In genomic region chr3:127655641-127656040, GRCh38 we compare ENCODE assay signal across 17 cellular contexts. TPM values are rescaled to one million over a fixed set of nuclear protein-coding genes. Genes with fewer than 3 reads are reported as not detected.
A peak's percentile ranks its signal among the peaks of the same experiment; 100 is the strongest.
DNase-seq lines count a peak whose midpoint lies in the region; ATAC-seq and TF ChIP-seq lines count a peak whose summit lies in the region.
"Had no signal": no experiment of that assay in that cellular context is flagged by ENCODE, and none has a peak within 500 bp of the region (broad histone marks: within the 10 kb centered on the region; RNA-seq: fewer than 3 reads in every experiment).

No MANE protein-coding gene starts in this region.

- ATAC-seq in left lobe of liver (no peak), HG03039 (IDR thresholded peaks at IDR 0.05; ENCODE audit: unreplicated experiment) (no peak), left ventricle myocardium superior (no peak), GM21528 (IDR thresholded peaks at IDR 0.05; ENCODE audit: low FRiP score, unreplicated experiment) (no peak)
- ATAC-seq: T-helper 17 cell had no signal

- H3K36me3 ChIP-seq in HEK293 (ENCODE audit: control insufficient read depth in 2 of 2, insufficient read depth in 1 of 2, low read length in 2 of 2): peaks cover 0 to 10% of the 10 kb centered on the region in 2 experiments; a peak in 1 of 3 replicates

- no peak for TF ChIP-seq CTCF in HEK293 (tag by site-specific recombination; IDR thresholded peaks at IDR 0.05)
- TF ChIP-seq CTCF in astrocyte of the spinal cord (IDR thresholded peaks at IDR 0.05; ENCODE audit: low read depth, low read length): no peak

- no peaks in the 10 kb centered on the region for H3K4me1 ChIP-seq in HEK293 (ENCODE audit: control insufficient read depth, insufficient read depth, low read length)
- H3K4me1 ChIP-seq: BE2C had no signal

- no peaks in the 10 kb centered on the region for H3K9me3 ChIP-seq in HEK293 (ENCODE audit: control insufficient read depth, insufficient read depth, low read depth, low read length)
- H3K9me3 ChIP-seq: BE2C had no signal

- in situ Hi-C loops in astrocyte of the spinal cord (cut with HindIII; ENCODE audit: low sequenced_read_pairs): no loop called here

- H3K27ac ChIP-seq in HEK293 (ENCODE audit: extremely low read depth, low read depth, low read length): no peak overlapping the region

- intact Hi-C loops in left ventricle myocardium superior (cut with micrococcal nuclease): loop anchor here (10.0 kb wide), 1 partner anchor 179 kb away; no protein-coding TSS in a partner anchor

- POLR2A ChIA-PET in HEK293 (lab: Yijun Ruan, JAX): interaction anchor here (0.6 kb wide), 1 partner anchor 188 kb away, joined by 3 read pairs; no protein-coding TSS in a partner anchor

- DNase-seq in A172 (ENCODE audit: low spot score) (peak; percentile 59), astrocyte of the spinal cord (ENCODE audit: low read depth, low spot score) (peak; percentile 39), left lobe of liver (ENCODE audit: low spot score) (peak; percentile 21), globus pallidus (ENCODE audit: low spot score) (no peak), left ventricle myocardium superior (no peak)
- DNase-seq: amniotic stem cell; BE2C; erythroblast; GF-D8; kidney glomerular epithelial cell; NCI-H187 treated with DMSO at 0.1 percent for 48 hours; NK-92 treated with Interleukin-12 subunit alpha and Interleukin-12 subunit beta, amount 100 ng/mL, for 24 hours; stimulated activated naive CD4-positive, alpha-beta T cell; T-helper 17 cell had no signal

- H3K4me3 ChIP-seq in HEK293 (ENCODE audit: low read depth, low read length): no peak overlapping the region
- H3K4me3 ChIP-seq in astrocyte of the spinal cord (ENCODE audit: low read depth, low read length): no peak overlapping the region

- CTCF ChIA-PET in HEK293 (lab: Yijun Ruan, JAX): interaction anchor here (0.9 kb wide), 1 partner anchor 356 kb away, joined by 3 read pairs; no protein-coding TSS in a partner anchor

TF ChIP-seq in HEK293, 187 proteins besides CTCF, POLR2A, EP300 and RAD21:
- TF ChIP-seq PRDM1 (tag by site-specific recombination; IDR thresholded peaks at IDR 0.05): peak; percentile 16; the same call in 1 of the 2 replicates
- no peak for TF ChIP-seq ZNF544 (tag by site-specific recombination; IDR thresholded peaks at IDR 0.05)

RNA-seq across cellular contexts. Expression of gene ABTB1, which starts 17.1 kb away (rescaled TPM):
- 1.9 and 4.2 TPM in 2 replicates for total RNA-seq in A172 (2014; rRNA removed; shearing (Covaris generic))
- 16.3 TPM for total RNA-seq in left lobe of liver
- 34.2 TPM for total RNA-seq in left ventricle myocardium superior

RNA-seq across cellular contexts. Expression of gene PODXL2, which starts 26.7 kb away (rescaled TPM):
- total RNA-seq in A172 (2014; rRNA removed; shearing (Covaris generic)): 29.6 and 45.8 TPM in 2 replicates
- total RNA-seq in left lobe of liver (1.5 TPM), left ventricle myocardium superior (1.5 TPM)

RNA-seq across cellular contexts. Expression of gene MCM2, which starts 57.4 kb away (rescaled TPM):
- total RNA-seq in A172 (2014; rRNA removed; shearing (Covaris generic)): 197 and 201 TPM in 2 replicates
- total RNA-seq in left lobe of liver (1.4 TPM), left ventricle myocardium superior (8.7 TPM)

Comparison
In these comparisons a context has a peak if more than half of its experiments do, and no peak if none do; other contexts are left out.
1. DNase-seq: peak in A172 (single experiment), astrocyte of the spinal cord (single experiment) and left lobe of liver (single experiment); none in globus pallidus (single experiment) and left ventricle myocardium superior (single experiment).
2. RNA of gene PODXL2, which starts 26.7 kb away (total RNA-seq): 29.6 to 45.8 TPM in A172; 1.5 TPM in left lobe of liver (single experiment) and 1.5 TPM in left ventricle myocardium superior (single experiment); every median in the first group is over 10 times any median in the second.
3. RNA of gene MCM2, which starts 57.4 kb away (total RNA-seq): 197 to 201 TPM in A172; 8.7 TPM in left ventricle myocardium superior (single experiment) and 1.4 TPM in left lobe of liver (single experiment); every median in the first group is over 10 times any median in the second.